ENCODE assay signal across 15 cellular contexts in the genomic region with DNA sequence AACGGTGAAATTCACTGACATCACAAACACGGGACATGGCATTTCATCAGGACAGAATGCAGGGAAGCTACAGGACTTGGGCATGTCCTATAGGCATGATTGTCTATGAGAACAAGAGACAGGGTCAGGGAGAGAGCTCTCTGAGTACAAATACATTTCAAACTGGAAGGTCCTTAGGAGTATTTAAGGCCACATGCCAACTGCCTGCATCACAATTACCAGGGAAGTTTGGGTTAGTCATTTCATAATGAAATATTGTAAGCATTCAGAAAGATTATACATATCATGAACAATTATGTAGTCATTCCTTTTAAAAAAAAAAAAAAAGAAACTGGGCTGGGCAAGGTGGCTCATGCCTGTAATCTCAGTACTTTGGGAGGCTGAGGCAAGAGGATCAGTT.
DNase-seq lines count a peak whose midpoint lies in the region; ATAC-seq and TF ChIP-seq lines count a peak whose summit lies in the region.
"Had no signal": no experiment of that assay in that cellular context is flagged by ENCODE, and none has a peak within 500 bp of the region (broad histone marks: within the 10 kb centered on the region; RNA-seq: fewer than 3 reads in every experiment).

No MANE protein-coding gene starts in this region.

- H2AFZ ChIP-seq in fibroblast of lung (ENCODE audit: low read length), result no peak overlapping the region

- H3K27me3 Mint-ChIP-seq in naive thymus-derived CD4-positive, alpha-beta T cell, result no peaks in the 10 kb centered on the region

- peaks cover 0 to 4% (median 0%) of the 10 kb centered on the region in 11 donors for H3K9me3 Mint-ChIP-seq in naive thymus-derived CD4-positive, alpha-beta T cell

- POLR2A ChIA-PET in naive thymus-derived CD4-positive, alpha-beta T cell (lab: Charles Lee), result no interaction called here

- H3K36me3 ChIP-seq in RWPE2 (ENCODE audit: low read depth) (peaks cover 23% of the 10 kb centered on the region), fibroblast of lung (ENCODE audit: control insufficient read depth, insufficient read depth, low read length) (no peaks in the 10 kb centered on the region), stomach (peaks cover 8 to 26% (median 25%) of the 10 kb centered on the region in 4 donors)
- H3K36me3 ChIP-seq in naive thymus-derived CD4-positive, alpha-beta T cell (ENCODE audit: control insufficient read depth in 2 of 3, insufficient read depth in 3 of 3, low read length in 3 of 3), result peaks cover 0 to 14% (median 0%) of the 10 kb centered on the region in 3 experiments

- no peak overlapping the region for H3K4me3 Mint-ChIP-seq in naive thymus-derived CD4-positive, alpha-beta T cell

- no peaks in the 10 kb centered on the region for H3K9me3 ChIP-seq in RWPE2 (ENCODE audit: severe bottlenecking)
- H3K9me3 ChIP-seq in fibroblast of lung (ENCODE audit: control insufficient read depth, insufficient read depth, low read depth, low read length), result no peaks in the 10 kb centered on the region
- H3K9me3 ChIP-seq in stomach, result no peaks in the 10 kb centered on the region
- H3K9me3 ChIP-seq in naive thymus-derived CD4-positive, alpha-beta T cell (ENCODE audit: control insufficient read depth in 2 of 3, low read length in 3 of 3), result no peaks in the 10 kb centered on the region

- CTCF ChIA-PET in naive thymus-derived CD4-positive, alpha-beta T cell (lab: Charles Lee), result interaction anchor here (0.8 kb wide), 1 partner anchor 77 kb away, joined by 3 read pairs; no protein-coding TSS in a partner anchor

- peak overlapping the region; percentile 28 for H3K4me2 ChIP-seq in fibroblast of lung (ENCODE audit: extremely low read depth, insufficient read depth, low read length)

- no peak overlapping the region for H3K9ac ChIP-seq in fibroblast of lung (ENCODE audit: insufficient read depth, low read length)

- H4K20me1 ChIP-seq in fibroblast of lung (ENCODE audit: control insufficient read depth, extremely low read depth, insufficient read depth, low read length), result no peaks in the 10 kb centered on the region

- no peak overlapping the region for H3K4me3 ChIP-seq in RWPE2 (ENCODE audit: severe bottlenecking)
- H3K4me3 ChIP-seq in fibroblast of lung (replicated peaks in 1 of 4; ENCODE audit: control extremely low read depth in 1 of 4, insufficient read depth in 1 of 4, low read depth in 3 of 4, low read length in 4 of 4), result no peak overlapping the region
- no peak overlapping the region for H3K4me3 ChIP-seq in stomach
- no peak overlapping the region for H3K4me3 ChIP-seq in naive thymus-derived CD4-positive, alpha-beta T cell (ENCODE audit: low read length)
- H3K4me3 ChIP-seq: K562, lung had no signal

- H3K27ac Mint-ChIP-seq in naive thymus-derived CD4-positive, alpha-beta T cell, result peak overlapping the region in 2 of 9 donors; percentile 8 to 70

- TF ChIP-seq EP300 in stomach (IDR thresholded peaks at IDR 0.05), result no peak

- H3K27me3 ChIP-seq in RWPE2 (ENCODE audit: insufficient read depth, poor library complexity, severe bottlenecking) (no peaks in the 10 kb centered on the region), fibroblast of lung (ENCODE audit: control insufficient read depth, insufficient read depth, low read length) (no peaks in the 10 kb centered on the region), stomach (no peaks in the 10 kb centered on the region)
- no peaks in the 10 kb centered on the region for H3K27me3 ChIP-seq in naive thymus-derived CD4-positive, alpha-beta T cell (ENCODE audit: control insufficient read depth in 2 of 2, insufficient read depth in 2 of 2, low read length in 2 of 2)

- intact Hi-C loops in stomach (cut with DNase I; ENCODE audit: low total_unique reads), result no loop called here
- intact Hi-C loops in naive thymus-derived CD4-positive, alpha-beta T cell (cut with micrococcal nuclease), result loop anchor here in 1 of 2 donors (10.0 kb wide), 1 partner anchor 1304 kb away; a partner anchor contains a TSS

- TF ChIP-seq CTCF in RWPE2 (IDR thresholded peaks at IDR 0.05; ENCODE audit: poor library complexity, severe bottlenecking), result no peak
- TF ChIP-seq CTCF in fibroblast of lung (conservative IDR thresholded peaks at IDR 0.05 in 1 of 2, IDR thresholded peaks at IDR 0.05 in 1 of 2; ENCODE audit: low read depth in 1 of 2, low read length in 2 of 2), result no peak
- TF ChIP-seq CTCF in stomach (IDR thresholded peaks at IDR 0.05), result no peak

- peaks cover 66% of the 10 kb centered on the region for H3K79me2 ChIP-seq in fibroblast of lung (ENCODE audit: control insufficient read depth, insufficient read depth, low read length)

- ATAC-seq in RWPE2 (ENCODE audit: low read depth), result peak; percentile 84
- no peak for ATAC-seq in naive thymus-derived CD4-positive, alpha-beta T cell
- ATAC-seq in GM18502 (IDR thresholded peaks at IDR 0.05; ENCODE audit: poor library complexity, unreplicated experiment), result no peak
- ATAC-seq: K562, right cardiac atrium had no signal

- DNase-seq in GM04504 (ENCODE audit: low read depth), result peak; percentile 56
- DNase-seq in RWPE2 (ENCODE audit: low spot score), result no peak
- peak; percentile 88 to 90 for DNase-seq in fibroblast of lung (ENCODE audit: low read depth in 2 of 2)
- DNase-seq in stomach, result no peak
- no peak for DNase-seq in naive thymus-derived CD4-positive, alpha-beta T cell
- no peak for DNase-seq in activated effector memory CD4-positive, alpha-beta T cell treated with anti-CD3 and anti-CD28 coated beads, Interleukin-2, amount 50 U/mL, for 16 hours
- DNase-seq: activated T-cell treated with anti-CD3 and anti-CD28 coated beads for 4 hours, caudate nucleus, glutamatergic neuron, NCI-H2171 treated with DMSO at 0.1 percent for 48 hours, OCI-M1, right cardiac atrium had no signal

- H3K27ac ChIP-seq in RWPE2 (ENCODE audit: poor library complexity, severe bottlenecking) (peak overlapping the region; percentile 78), fibroblast of lung (ENCODE audit: insufficient read depth, low read length) (peak overlapping the region; percentile 78), stomach (peak overlapping the region in 3 of 5 donors; percentile 7 to 46 (median 38))
- H3K27ac ChIP-seq in naive thymus-derived CD4-positive, alpha-beta T cell (ENCODE audit: low read depth, low read length), result no peak overlapping the region

- TF ChIP-seq POLR2A in stomach (IDR thresholded peaks at IDR 0.05), result no peak

- H3K4me1 ChIP-seq in RWPE2 (ENCODE audit: insufficient read depth, poor library complexity, severe bottlenecking), result peaks cover 52% of the 10 kb centered on the region
- peaks cover 33% of the 10 kb centered on the region for H3K4me1 ChIP-seq in fibroblast of lung (ENCODE audit: control insufficient read depth, extremely low read depth, insufficient read depth, low read length)
- H3K4me1 ChIP-seq in stomach, result peaks cover 43 to 61% (median 50%) of the 10 kb centered on the region in 4 donors
- peaks cover 5 to 14% of the 10 kb centered on the region in 2 donors for H3K4me1 ChIP-seq in naive thymus-derived CD4-positive, alpha-beta T cell (ENCODE audit: control insufficient read depth in 2 of 2, insufficient read depth in 2 of 2, low read length in 2 of 2)

- peaks cover 18 to 45% (median 41%) of the 10 kb centered on the region in 5 donors for H3K36me3 Mint-ChIP-seq in naive thymus-derived CD4-positive, alpha-beta T cell

- WGBS in stomach, 5 donors, result 68 to 89% (median 83%) methylated on average over 2 of the region's 2 CpGs

- peaks cover 22 to 42% (median 34%) of the 10 kb centered on the region in 7 donors for H3K4me1 Mint-ChIP-seq in naive thymus-derived CD4-positive, alpha-beta T cell

Comparison
In these comparisons a context has a peak if more than half of its experiments do, and no peak if none do; other contexts are left out.
1. DNase-seq: peak in GM04504 (single experiment) and fibroblast of lung (2 of 2); none in RWPE2 (single experiment), stomach (single experiment), naive thymus-derived CD4-positive, alpha-beta T cell (0 of 9) and activated effector memory CD4-positive, alpha-beta T cell treated with anti-CD3 and anti-CD28 coated beads, Interleukin-2, amount 50 U/mL, for 16 hours (single experiment).